ENCODE assay signal across 19 cellular contexts in genomic region chr22:49452362-49452946, GRCh38.
DNase-seq lines count a peak whose midpoint lies in the region; ATAC-seq, FAIRE-seq and TF ChIP-seq lines count a peak whose summit lies in the region.
"Had no signal": no experiment of that assay in that cellular context is flagged by ENCODE, and none has a peak within 500 bp of the region (broad histone marks: within the 10 kb centered on the region; RNA-seq: fewer than 3 reads in every experiment).

No MANE protein-coding gene starts in this region.

- TF ChIP-seq EP300 in K562 (IDR thresholded peaks at IDR 0.05; ENCODE audit: low read length) = no peak

- H2AFZ ChIP-seq in HCT116 (ENCODE audit: low read depth, low read length, poor library complexity, severe bottlenecking) (no peak overlapping the region), K562 (ENCODE audit: low read depth, low read length) (no peak overlapping the region), osteoblast (ENCODE audit: low read length) (no peak overlapping the region)
- H2AFZ ChIP-seq: GM23338 had no signal

- H3K9me2 ChIP-seq in HCT116 (ENCODE audit: insufficient read depth) = no peaks in the 10 kb centered on the region

- no peak overlapping the region for H3K9ac ChIP-seq in HCT116 (ENCODE audit: low read length)
- H3K9ac ChIP-seq in K562 (ENCODE audit: insufficient read depth in 1 of 2, low read depth in 2 of 2, low read length in 2 of 2) = no peak overlapping the region
- H3K9ac ChIP-seq: BLaER1 had no signal

- H3K4me1 ChIP-seq in HCT116 (ENCODE audit: control insufficient read depth in 1 of 2, insufficient read depth in 2 of 2, low read length in 2 of 2) (no peaks in the 10 kb centered on the region), K562 (replicated peaks in 1 of 2; ENCODE audit: control insufficient read depth in 2 of 2, insufficient read depth in 2 of 2, low read length in 2 of 2) (peaks cover 11 to 13% of the 10 kb centered on the region in 2 experiments; a peak in 4 of 5 replicates), osteoblast (ENCODE audit: insufficient read depth, low read length) (no peaks in the 10 kb centered on the region)
- H3K4me1 ChIP-seq: Caco-2 had no signal

- POLR2A ChIA-PET in HCT116 (lab: Charles Lee) (no interaction called here), K562 (lab: Yijun Ruan, JAX) (interaction anchor here (0.6 kb wide), 1 partner anchor 634 kb away, joined by 3 read pairs; no protein-coding TSS in a partner anchor)

- TF ChIP-seq CTCF in HCT116 (IDR thresholded peaks at IDR 0.05 in 2 of 3, conservative IDR thresholded peaks at IDR 0.05 in 1 of 3; ENCODE audit: borderline replicate concordance in 1 of 3, insufficient read depth in 1 of 3, low read depth in 2 of 3, low read length in 2 of 3) = no peak
- no peak for TF ChIP-seq CTCF in K562 (IDR thresholded peaks at IDR 0.05 in 2 of 3, conservative IDR thresholded peaks at IDR 0.05 in 1 of 3; ENCODE audit: insufficient read depth in 2 of 3, low read depth in 1 of 3, low read length in 3 of 3)
- no peak for TF ChIP-seq CTCF in osteoblast (IDR thresholded peaks at IDR 0.05; ENCODE audit: extremely low read depth, low read depth, low read length)
- no peak for TF ChIP-seq CTCF in GM20000 (IDR thresholded peaks at IDR 0.05; ENCODE audit: extremely low read depth, missing control alignments)

- H3K36me3 ChIP-seq in HCT116 (ENCODE audit: control insufficient read depth in 1 of 2, insufficient read depth in 2 of 2, low read length in 2 of 2) (no peaks in the 10 kb centered on the region), K562 (ENCODE audit: control insufficient read depth, insufficient read depth, low read length) (peaks cover 2% of the 10 kb centered on the region; the same call in 1 of the 3 replicates), osteoblast (ENCODE audit: insufficient read depth, low read length) (no peaks in the 10 kb centered on the region)
- H3K36me3 ChIP-seq: BLaER1 had no signal

- RAD21 ChIA-PET in HCT116 (lab: Charles Lee; ENCODE audit: low non-redundant PET in 1 of 2, low total read pairs in 2 of 2, uncharacterized antibody in 2 of 2, unreplicated experiment in 2 of 2) = no interaction called here

- H3K27ac ChIP-seq in HCT116 (ENCODE audit: low read depth, low read length) (no peak overlapping the region), K562 (ENCODE audit: extremely low read depth, low read depth, low read length) (no peak overlapping the region), osteoblast (ENCODE audit: low read depth, low read length) (no peak overlapping the region)
- H3K27ac ChIP-seq: 22Rv1, BLaER1, C4-2B had no signal

- H3K4me2 ChIP-seq in HCT116 (ENCODE audit: low read length) = no peak overlapping the region
- no peak overlapping the region for H3K4me2 ChIP-seq in K562 (ENCODE audit: insufficient read depth, low read length)
- H3K4me2 ChIP-seq in osteoblast (ENCODE audit: insufficient read depth, low read length) = no peak overlapping the region
- H3K4me2 ChIP-seq: BLaER1, GM23338 had no signal

- no peak for DNase-seq in HCT116 (ENCODE audit: low read depth, low spot score)
- DNase-seq in K562 (ENCODE audit: extremely low read depth in 1 of 4, low spot score in 3 of 4) = no peak
- peak; percentile 50 for DNase-seq in osteoblast (ENCODE audit: insufficient read length, low spot score, missing footprints)
- no peak for DNase-seq in stimulated activated CD4-positive, alpha-beta T cell treated with anti-CD3 and anti-CD28 coated beads, Interleukin-1b, Interleukin-23, amount 100 ng/mL, for 48 hours
- no peak for DNase-seq in GM20000 (ENCODE audit: low spot score)
- DNase-seq in NCI-H2227 treated with DMSO at 0.1 percent for 48 hours (lab: John Stamatoyannopoulos, UW) = no peak
- DNase-seq: Caco-2; CD4-positive, CD25-positive, alpha-beta regulatory T cell; CD8-positive, alpha-beta T cell; DMS153; DND-41; H9 had no signal

- H3K27me3 ChIP-seq in HCT116 (ENCODE audit: insufficient read depth, low read length) = no peaks in the 10 kb centered on the region
- no peaks in the 10 kb centered on the region for H3K27me3 ChIP-seq in K562 (ENCODE audit: control insufficient read depth in 2 of 2, insufficient read depth in 2 of 2, low read length in 2 of 2)
- no peaks in the 10 kb centered on the region for H3K27me3 ChIP-seq in osteoblast (ENCODE audit: insufficient read depth, low read length)

- CTCF ChIA-PET in HCT116 (lab: Charles Lee) = no interaction called here
- CTCF ChIA-PET in K562 (lab: Yijun Ruan, JAX; ENCODE audit: low intra/inter-chr PET ratio) = no interaction called here

- TSS peak; percentile 30 for BruUV-seq in HCT116 (replicated peaks; lab: Mats Ljungman, UMichigan)
- BruUV-seq in K562 (replicated peaks; lab: Mats Ljungman, UMichigan) = no TSS peak

- H3K79me2 ChIP-seq in HCT116 (ENCODE audit: insufficient read depth, low read length) (no peaks in the 10 kb centered on the region), K562 (ENCODE audit: control insufficient read depth, insufficient read depth, low read length) (no peaks in the 10 kb centered on the region; the same call in 2 of the 3 replicates), osteoblast (ENCODE audit: insufficient read depth, low read length) (no peaks in the 10 kb centered on the region)

- peaks cover 3% of the 10 kb centered on the region for H3K9me1 ChIP-seq in K562 (ENCODE audit: control insufficient read depth, insufficient read depth, low read length)

- H3K4me3 ChIP-seq in HCT116 (replicated peaks in 1 of 2; ENCODE audit: low read depth in 1 of 2, low read length in 2 of 2) (no peak overlapping the region), K562 (no peak overlapping the region), osteoblast (ENCODE audit: insufficient read depth, low read length) (no peak overlapping the region)
- H3K4me3 ChIP-seq: BLaER1, GM23338 had no signal

- TF ChIP-seq RAD21 in HCT116 (IDR thresholded peaks at IDR 0.05; ENCODE audit: low read depth) (no peak), K562 (CRISPR knock-in tag; conservative IDR thresholded peaks at IDR 0.05 in 1 of 2, IDR thresholded peaks at IDR 0.05 in 1 of 2) (no peak)

- TF ChIP-seq POLR2A in HCT116 (IDR thresholded peaks at IDR 0.05; ENCODE audit: borderline replicate concordance, extremely low read depth, insufficient read depth, insufficient read length) = no peak
- TF ChIP-seq POLR2A in K562 (conservative IDR thresholded peaks at IDR 0.05) = peak; percentile 45; the same call in 1 of the 2 replicates

- no peaks in the 10 kb centered on the region for H4K20me1 ChIP-seq in HCT116 (ENCODE audit: insufficient read depth)
- H4K20me1 ChIP-seq in K562 (replicated peaks; ENCODE audit: control insufficient read depth, insufficient read depth, low read length) = peaks cover 8% of the 10 kb centered on the region; the same call in 1 of the 2 replicates
- no peaks in the 10 kb centered on the region for H4K20me1 ChIP-seq in osteoblast (ENCODE audit: insufficient read depth, low read length)
- H4K20me1 ChIP-seq: BLaER1 had no signal

- in situ Hi-C loops in K562 (cut with MboI) = no loop called here

- whole genome bisulfite sequencing in K562 (ENCODE audit: insufficient coverage, low coverage, missing lambda C conversion rate) = 100% methylated on average over 1 of the region's 2 CpGs

- ATAC-seq in HCT116 (no peak), K562 (no peak)
- ATAC-seq: CD8-positive, alpha-beta T cell; GM23338 had no signal

- no peak for FAIRE-seq in K562 (lab: Jason Lieb, UNC)
- FAIRE-seq: A204.1, G401.6, GM12892 had no signal

- no peaks in the 10 kb centered on the region for H3K9me3 ChIP-seq in HCT116 (ENCODE audit: control insufficient read depth in 1 of 2, insufficient read depth in 1 of 2, low read depth in 1 of 2, low read length in 2 of 2)
- H3K9me3 ChIP-seq in K562 (replicated peaks; ENCODE audit: control insufficient read depth, insufficient read depth, low read depth, low read length) = no peaks in the 10 kb centered on the region
- no peaks in the 10 kb centered on the region for H3K9me3 ChIP-seq in osteoblast (ENCODE audit: low read depth, low read length)
- H3K9me3 ChIP-seq: BLaER1, Caco-2 had no signal

- intact Hi-C loops in HCT116 (cut with micrococcal nuclease) = no loop called here
- intact Hi-C loops in K562 (cut with micrococcal nuclease) = no loop called here

TF ChIP-seq in HCT116, 20 proteins besides CTCF, POLR2A, EP300 and RAD21 (continues in another document):
- TF ChIP-seq SP1 (IDR thresholded peaks at IDR 0.05; ENCODE audit: low read depth) (no peak), ZNF274 (IDR thresholded peaks at IDR 0.05; ENCODE audit: low read depth, low read length) (no peak), ZBTB33 (IDR thresholded peaks at IDR 0.05; ENCODE audit: extremely low read depth, insufficient replicate concordance, low read length) (no peak)

TF ChIP-seq in K562, 482 proteins besides CTCF, POLR2A, EP300 and RAD21:
- TF ChIP-seq RHOXF2B (CRISPR knock-in tag; conservative IDR thresholded peaks at IDR 0.05) (no peak), FOXP4 (CRISPR knock-in tag; IDR thresholded peaks at IDR 0.05; ENCODE audit: borderline replicate concordance) (no peak), TSC22D4 (tag; IDR thresholded peaks at IDR 0.05) (0 out of 2 replicates have a peak, but pooled peaks have one; percentile 14)

Comparison
In these comparisons a context has a peak if more than half of its experiments do, and no peak if none do; other contexts are left out.
1. Of the 22 proteins assayed by ChIP-seq in both K562 and HCT116: peak only in K562: POLR2A; only in HCT116: none; in both: none; in neither: 21.